In the genomic region with DNA sequence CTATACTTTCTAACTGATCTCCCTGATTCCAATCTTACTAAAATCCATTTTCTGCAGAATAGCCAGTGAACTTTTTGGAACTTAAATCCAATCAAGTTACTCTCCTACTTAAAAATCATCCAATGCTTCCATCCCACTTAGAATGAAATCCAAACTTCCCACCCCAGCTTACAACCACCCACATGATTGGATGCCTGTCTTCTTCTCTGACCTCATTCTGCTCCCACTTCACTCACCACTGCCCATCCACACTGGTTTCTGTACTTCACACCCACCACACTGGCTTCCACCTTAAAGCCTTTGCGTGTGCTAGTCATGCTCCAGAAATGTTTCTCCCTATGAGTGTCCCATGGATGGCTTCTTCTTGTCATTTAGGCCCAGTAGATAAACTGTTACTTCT, we compare ENCODE assay signal across 34 cellular contexts.
"Had no signal": no experiment of that assay in that cellular context is flagged by ENCODE, and none has a peak within 500 bp of the region (broad histone marks: within the 10 kb centered on the region; RNA-seq: fewer than 3 reads in every experiment).

No MANE protein-coding gene starts in this region.

- H3K9me3 ChIP-seq: MG63 had no signal

- H3K36me3 ChIP-seq: MG63 had no signal

- DNase-seq: Karpas-422, Kasumi-1, MG63, MM.1S, MV-4-11, NCI-H1048, NCI-H1092, NCI-H1092 treated with DMSO at 0.1 percent for 48 hours, NCI-H1105, NCI-H1105 treated with DMSO at 0.1 percent for 48 hours, NCI-H1417, NCI-H1417 treated with DMSO at 0.1 percent for 48 hours, NCI-H1436, NCI-H1436 treated with DMSO at 0.1 percent for 48 hours, NCI-H146, NCI-H1694, NCI-H1694 treated with DMSO at 0.1 percent for 48 hours, NCI-H187, NCI-H187 treated with DMSO at 0.1 percent for 48 hours, NCI-H1930, NCI-H2029, NCI-H2029 treated with DMSO at 0.1 percent for 48 hours, NCI-H2081, NCI-H2081 treated with DMSO at 0.1 percent for 48 hours, NCI-H2107, NCI-H2171, NCI-H2171 treated with DMSO at 0.1 percent for 48 hours, NCI-H2227 treated with DMSO at 0.1 percent for 48 hours, NCI-H345, NCI-H446, NCI-H446 treated with DMSO at 0.1 percent for 48 hours, NCI-H510A, NCI-H510A treated with DMSO at 0.1 percent for 48 hours had no signal

- H3K4me3 ChIP-seq: MG63 had no signal

- H3K4me2 ChIP-seq: KMS-11 had no signal

- H3K27me3 ChIP-seq: MG63 had no signal

- H3K27ac ChIP-seq: KMS-11 had no signal

- H3K9ac ChIP-seq: KMS-11 had no signal
